Comparison of ENCODE assay signal across 1 cellular context in the genomic region with DNA sequence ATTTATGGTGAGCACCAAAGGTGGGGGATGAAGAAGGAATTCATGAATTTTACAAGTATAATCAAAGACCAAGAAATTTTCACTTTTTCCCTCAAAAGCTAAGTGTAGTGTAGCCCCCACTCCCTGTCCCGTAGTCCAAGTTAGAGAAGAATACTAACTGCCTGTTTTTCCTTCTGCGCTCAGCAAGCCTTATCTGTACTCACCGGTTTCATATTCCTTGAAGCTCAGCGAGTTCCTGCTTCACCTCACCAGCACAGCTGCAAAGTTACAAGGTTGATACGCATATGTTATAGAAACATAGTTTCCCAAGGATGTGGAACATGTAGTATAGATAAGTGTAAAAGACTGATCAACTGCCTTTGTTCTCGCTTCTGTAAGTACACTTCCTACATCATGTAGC.
A peak's percentile ranks its signal among the peaks of the same experiment; 100 is the strongest.
TF ChIP-seq lines count a peak whose summit lies in the region.

No MANE protein-coding gene starts in this region.

TF ChIP-seq in K562, 482 proteins besides CTCF, POLR2A, EP300 and RAD21 (continued from another document and continues in another):
- TF ChIP-seq HOXB6 (CRISPR knock-in tag; IDR thresholded peaks at IDR 0.05; ENCODE audit: borderline replicate concordance) (no peak), ARNT (IDR thresholded peaks at IDR 0.05) (peak in 1 of 2 experiments; percentile 49; a peak in 1 of 4 replicates), LARP7 (IDR thresholded peaks at IDR 0.05) (no peak), BRD9 (IDR thresholded peaks at IDR 0.05; ENCODE audit: low read depth, partially characterized antibody) (peak; percentile 51), MTA2 (IDR thresholded peaks at IDR 0.05; ENCODE audit: low read depth) (peak; percentile 67), ZNF224 (CRISPR knock-in tag; IDR thresholded peaks at IDR 0.05) (no peak), PURB (CRISPR knock-in tag; IDR thresholded peaks at IDR 0.05; ENCODE audit: low read depth) (no peak), EGR1 (conservative IDR thresholded peaks at IDR 0.05) (no peak), MEF2A (IDR thresholded peaks at IDR 0.05; ENCODE audit: control insufficient read depth, low read depth, low read length) (no peak), TEAD4 (IDR thresholded peaks at IDR 0.05; ENCODE audit: low read length) (peak; percentile 92), TEAD4 (CRISPR knock-in tag; IDR thresholded peaks at IDR 0.05; ENCODE audit: borderline replicate concordance) (no peak), JUND (IDR thresholded peaks at IDR 0.05; ENCODE audit: borderline replicate concordance, low read depth, low read length) (peak; percentile 44; the same call in 1 of the 2 replicates), JUND (tag; IDR thresholded peaks at IDR 0.05; ENCODE audit: borderline replicate concordance, low read depth, low read length) (peak; percentile 42; the same call in 1 of the 3 replicates), TCF3 (CRISPR knock-in tag; IDR thresholded peaks at IDR 0.05) (peak; percentile 89), U2AF2 (optimal IDR thresholded peaks at IDR 0.05; ENCODE audit: low read depth, low read length) (no peak), NFIC (IDR thresholded peaks at IDR 0.05) (peak; percentile 79), PPARD (CRISPR knock-in tag; IDR thresholded peaks at IDR 0.05) (no peak), SMARCE1 (IDR thresholded peaks at IDR 0.05) (peak; percentile 71), POLR2AphosphoS2 (IDR thresholded peaks at IDR 0.05; ENCODE audit: low read length) (no peak), TCFL5 (CRISPR knock-in tag; conservative IDR thresholded peaks at IDR 0.05) (no peak), GATA2 (CRISPR knock-in tag; IDR thresholded peaks at IDR 0.05) (peak; percentile 92), CREM (IDR thresholded peaks at IDR 0.05; ENCODE audit: low read depth) (peak; percentile 52; the same call in 1 of the 2 replicates), ZC3H11A (IDR thresholded peaks at IDR 0.05; ENCODE audit: low read depth, low read length) (no peak), NCOA1 (IDR thresholded peaks at IDR 0.05; ENCODE audit: low read depth) (peak; percentile 50; the same call in 1 of the 2 replicates), SPI1 (IDR thresholded peaks at IDR 0.05; ENCODE audit: borderline replicate concordance, low read depth, low read length) (no peak), ARID1B (IDR thresholded peaks at IDR 0.05) (peak; percentile 88), ZNF184 (CRISPR knock-in tag; IDR thresholded peaks at IDR 0.05) (no peak), FUS (optimal IDR thresholded peaks at IDR 0.05; ENCODE audit: low read depth, low read length) (no peak), MYC (IDR thresholded peaks at IDR 0.05; ENCODE audit: low read depth, low read length) (peak; percentile 32; the same call in 1 of the 2 replicates), MYC (CRISPR knock-in tag; IDR thresholded peaks at IDR 0.05; ENCODE audit: borderline replicate concordance, low read depth) (no peak), ZNF274 (IDR thresholded peaks at IDR 0.05; ENCODE audit: borderline replicate concordance, low read depth, low read length) (peak; percentile 40; the same call in 1 of the 2 replicates), IRF2 (CRISPR knock-in tag; IDR thresholded peaks at IDR 0.05) (no peak), KDM5B (IDR thresholded peaks at IDR 0.05; ENCODE audit: insufficient replicate concordance, low read depth, low read length) (peak; percentile 56), ZNF24 (IDR thresholded peaks at IDR 0.05) (no peak), KDM4B (IDR thresholded peaks at IDR 0.05; ENCODE audit: borderline replicate concordance in 2 of 2, low read depth in 1 of 2) (no peak), ZEB2 (IDR thresholded peaks at IDR 0.05) (0 out of 2 replicates have a peak, but pooled peaks have one; percentile 56), NR2C1 (IDR thresholded peaks at IDR 0.05) (no peak), NR2C1 (tag; IDR thresholded peaks at IDR 0.05) (no peak), PML (IDR thresholded peaks at IDR 0.05; ENCODE audit: low read length) (peak; percentile 62), RCOR1 (IDR thresholded peaks at IDR 0.05; ENCODE audit: borderline replicate concordance in 1 of 2, low read depth in 2 of 2, low read length in 2 of 2) (peak; percentile 38 to 72; a peak in 2 of 4 replicates), WHSC1 (IDR thresholded peaks at IDR 0.05; ENCODE audit: low read length) (no peak), ZNF431 (CRISPR knock-in tag; IDR thresholded peaks at IDR 0.05) (no peak), YBX1 (IDR thresholded peaks at IDR 0.05) (no peak), CTBP1 (IDR thresholded peaks at IDR 0.05; ENCODE audit: borderline replicate concordance) (peak; percentile 50; the same call in 1 of the 2 replicates), RFX1 (IDR thresholded peaks at IDR 0.05) (no peak), CHD1 (IDR thresholded peaks at IDR 0.05; ENCODE audit: low read length) (no peak), ZNF436 (CRISPR knock-in tag; IDR thresholded peaks at IDR 0.05) (no peak), POLR2H (tag; IDR thresholded peaks at IDR 0.05; ENCODE audit: low read depth) (0 out of 2 replicates have a peak, but pooled peaks have one; percentile 26), SMARCC2 (IDR thresholded peaks at IDR 0.05; ENCODE audit: low read depth) (0 out of 2 replicates have a peak, but pooled peaks have one; percentile 36), TRIM28 (IDR thresholded peaks at IDR 0.05) (peak; percentile 42; the same call in 1 of the 2 replicates), L3MBTL2 (IDR thresholded peaks at IDR 0.05) (no peak; the same call in 1 of the 2 replicates), ZNF165 (CRISPR knock-in tag; IDR thresholded peaks at IDR 0.05; ENCODE audit: borderline replicate concordance) (no peak), ESRRB (CRISPR knock-in tag; IDR thresholded peaks at IDR 0.05; ENCODE audit: borderline replicate concordance) (no peak), GTF2E2 (tag; IDR thresholded peaks at IDR 0.05) (no peak), BMI1 (IDR thresholded peaks at IDR 0.05; ENCODE audit: low read length) (no peak), ZNF12 (CRISPR knock-in tag; IDR thresholded peaks at IDR 0.05) (no peak)
- TF ChIP-seq, protein P1, sequence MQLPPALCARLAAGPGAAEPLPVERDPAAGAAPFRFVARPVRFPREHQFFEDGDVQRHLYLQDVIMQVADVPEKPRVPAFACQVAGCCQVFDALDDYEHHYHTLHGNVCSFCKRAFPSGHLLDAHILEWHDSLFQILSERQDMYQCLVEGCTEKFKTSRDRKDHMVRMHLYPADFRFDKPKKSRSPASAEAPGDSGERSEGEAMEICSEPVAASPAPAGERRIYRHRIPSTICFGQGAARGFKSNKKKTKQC (CRISPR knock-in tag; IDR thresholded peaks at IDR 0.05) = no peak
- TF ChIP-seq, protein P2, sequence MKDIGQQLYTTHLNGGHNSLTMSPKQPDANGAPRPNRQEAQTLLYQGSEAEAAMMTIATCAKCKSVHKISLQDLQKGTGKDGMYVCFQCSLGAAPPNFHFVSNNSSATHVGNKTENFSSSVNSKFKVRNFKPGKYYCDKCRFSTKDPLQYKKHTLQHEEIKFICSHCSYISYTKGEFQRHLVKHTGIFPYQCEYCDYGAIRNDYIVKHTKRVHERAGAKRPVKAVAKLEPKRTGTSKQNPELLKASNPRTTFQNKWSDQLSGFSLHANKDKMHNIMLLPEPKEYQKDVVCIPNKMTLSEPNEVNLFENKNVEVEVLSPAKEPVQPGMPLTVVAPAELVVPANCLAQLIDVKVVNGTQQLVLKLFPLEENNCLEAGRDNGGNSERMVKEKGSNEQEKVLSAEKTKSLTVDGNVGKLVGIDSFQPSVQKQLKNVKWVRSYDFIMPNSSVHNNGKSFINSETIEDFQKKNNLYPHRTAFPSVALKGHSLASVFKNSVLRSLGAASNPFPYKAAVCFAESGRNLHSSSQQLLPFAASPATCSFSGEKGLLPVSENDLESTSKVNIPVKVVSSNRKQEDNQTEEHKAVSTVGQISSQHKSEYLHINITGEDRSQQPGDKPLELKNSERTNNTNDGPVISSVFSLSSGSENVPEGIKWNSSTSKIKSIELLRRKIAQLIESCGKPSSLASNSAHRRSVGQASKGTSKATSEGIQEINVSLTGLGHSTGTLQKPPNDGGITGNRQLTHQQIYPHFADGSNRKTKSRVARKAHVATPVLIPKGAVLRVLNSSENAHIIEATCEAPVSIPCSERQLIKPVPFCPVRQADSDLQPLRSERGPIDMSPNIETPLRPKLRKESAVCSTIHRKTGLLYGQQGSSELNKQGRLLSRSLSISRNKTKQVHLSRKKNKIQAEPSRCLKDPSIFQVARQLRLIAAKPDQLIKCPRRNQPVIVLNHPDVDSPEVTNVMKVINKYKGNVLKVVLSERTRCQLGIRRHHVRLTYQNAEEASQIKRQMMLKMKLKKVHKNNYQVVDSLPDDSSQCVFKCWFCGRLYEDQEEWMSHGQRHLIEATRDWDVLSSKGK (CRISPR knock-in tag; IDR thresholded peaks at IDR 0.05) = no peak
- TF ChIP-seq, protein P3, sequence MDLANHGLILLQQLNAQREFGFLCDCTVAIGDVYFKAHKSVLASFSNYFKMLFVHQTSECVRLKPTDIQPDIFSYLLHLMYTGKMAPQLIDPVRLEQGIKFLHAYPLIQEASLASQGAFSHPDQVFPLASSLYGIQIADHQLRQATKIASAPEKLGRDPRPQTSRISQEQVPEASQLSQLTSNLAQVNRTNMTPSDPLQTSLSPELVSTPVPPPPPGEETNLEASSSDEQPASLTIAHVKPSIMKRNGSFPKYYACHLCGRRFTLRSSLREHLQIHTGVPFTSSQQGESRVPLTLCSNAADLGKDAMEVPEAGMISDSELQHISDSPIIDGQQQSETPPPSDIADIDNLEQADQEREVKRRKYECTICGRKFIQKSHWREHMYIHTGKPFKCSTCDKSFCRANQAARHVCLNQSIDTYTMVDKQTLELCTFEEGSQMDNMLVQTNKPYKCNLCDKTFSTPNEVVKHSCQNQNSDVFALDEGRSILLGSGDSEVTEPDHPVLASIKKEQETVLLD (IDR thresholded peaks at IDR 0.05) = 0 out of 2 replicates have a peak, but pooled peaks have one; percentile 18
- TF ChIP-seq, protein P4, sequence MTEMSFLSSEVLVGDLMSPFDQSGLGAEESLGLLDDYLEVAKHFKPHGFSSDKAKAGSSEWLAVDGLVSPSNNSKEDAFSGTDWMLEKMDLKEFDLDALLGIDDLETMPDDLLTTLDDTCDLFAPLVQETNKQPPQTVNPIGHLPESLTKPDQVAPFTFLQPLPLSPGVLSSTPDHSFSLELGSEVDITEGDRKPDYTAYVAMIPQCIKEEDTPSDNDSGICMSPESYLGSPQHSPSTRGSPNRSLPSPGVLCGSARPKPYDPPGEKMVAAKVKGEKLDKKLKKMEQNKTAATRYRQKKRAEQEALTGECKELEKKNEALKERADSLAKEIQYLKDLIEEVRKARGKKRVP (CRISPR knock-in tag; IDR thresholded peaks at IDR 0.05) = no peak
- TF ChIP-seq, protein P5, sequence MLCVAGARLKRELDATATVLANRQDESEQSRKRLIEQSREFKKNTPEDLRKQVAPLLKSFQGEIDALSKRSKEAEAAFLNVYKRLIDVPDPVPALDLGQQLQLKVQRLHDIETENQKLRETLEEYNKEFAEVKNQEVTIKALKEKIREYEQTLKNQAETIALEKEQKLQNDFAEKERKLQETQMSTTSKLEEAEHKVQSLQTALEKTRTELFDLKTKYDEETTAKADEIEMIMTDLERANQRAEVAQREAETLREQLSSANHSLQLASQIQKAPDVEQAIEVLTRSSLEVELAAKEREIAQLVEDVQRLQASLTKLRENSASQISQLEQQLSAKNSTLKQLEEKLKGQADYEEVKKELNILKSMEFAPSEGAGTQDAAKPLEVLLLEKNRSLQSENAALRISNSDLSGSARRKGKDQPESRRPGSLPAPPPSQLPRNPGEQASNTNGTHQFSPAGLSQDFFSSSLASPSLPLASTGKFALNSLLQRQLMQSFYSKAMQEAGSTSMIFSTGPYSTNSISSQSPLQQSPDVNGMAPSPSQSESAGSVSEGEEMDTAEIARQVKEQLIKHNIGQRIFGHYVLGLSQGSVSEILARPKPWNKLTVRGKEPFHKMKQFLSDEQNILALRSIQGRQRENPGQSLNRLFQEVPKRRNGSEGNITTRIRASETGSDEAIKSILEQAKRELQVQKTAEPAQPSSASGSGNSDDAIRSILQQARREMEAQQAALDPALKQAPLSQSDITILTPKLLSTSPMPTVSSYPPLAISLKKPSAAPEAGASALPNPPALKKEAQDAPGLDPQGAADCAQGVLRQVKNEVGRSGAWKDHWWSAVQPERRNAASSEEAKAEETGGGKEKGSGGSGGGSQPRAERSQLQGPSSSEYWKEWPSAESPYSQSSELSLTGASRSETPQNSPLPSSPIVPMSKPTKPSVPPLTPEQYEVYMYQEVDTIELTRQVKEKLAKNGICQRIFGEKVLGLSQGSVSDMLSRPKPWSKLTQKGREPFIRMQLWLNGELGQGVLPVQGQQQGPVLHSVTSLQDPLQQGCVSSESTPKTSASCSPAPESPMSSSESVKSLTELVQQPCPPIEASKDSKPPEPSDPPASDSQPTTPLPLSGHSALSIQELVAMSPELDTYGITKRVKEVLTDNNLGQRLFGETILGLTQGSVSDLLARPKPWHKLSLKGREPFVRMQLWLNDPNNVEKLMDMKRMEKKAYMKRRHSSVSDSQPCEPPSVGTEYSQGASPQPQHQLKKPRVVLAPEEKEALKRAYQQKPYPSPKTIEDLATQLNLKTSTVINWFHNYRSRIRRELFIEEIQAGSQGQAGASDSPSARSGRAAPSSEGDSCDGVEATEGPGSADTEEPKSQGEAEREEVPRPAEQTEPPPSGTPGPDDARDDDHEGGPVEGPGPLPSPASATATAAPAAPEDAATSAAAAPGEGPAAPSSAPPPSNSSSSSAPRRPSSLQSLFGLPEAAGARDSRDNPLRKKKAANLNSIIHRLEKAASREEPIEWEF (CRISPR knock-in tag; IDR thresholded peaks at IDR 0.05) = 0 out of 2 replicates have a peak, but pooled peaks have one; percentile 40
- TF ChIP-seq, protein P6, sequence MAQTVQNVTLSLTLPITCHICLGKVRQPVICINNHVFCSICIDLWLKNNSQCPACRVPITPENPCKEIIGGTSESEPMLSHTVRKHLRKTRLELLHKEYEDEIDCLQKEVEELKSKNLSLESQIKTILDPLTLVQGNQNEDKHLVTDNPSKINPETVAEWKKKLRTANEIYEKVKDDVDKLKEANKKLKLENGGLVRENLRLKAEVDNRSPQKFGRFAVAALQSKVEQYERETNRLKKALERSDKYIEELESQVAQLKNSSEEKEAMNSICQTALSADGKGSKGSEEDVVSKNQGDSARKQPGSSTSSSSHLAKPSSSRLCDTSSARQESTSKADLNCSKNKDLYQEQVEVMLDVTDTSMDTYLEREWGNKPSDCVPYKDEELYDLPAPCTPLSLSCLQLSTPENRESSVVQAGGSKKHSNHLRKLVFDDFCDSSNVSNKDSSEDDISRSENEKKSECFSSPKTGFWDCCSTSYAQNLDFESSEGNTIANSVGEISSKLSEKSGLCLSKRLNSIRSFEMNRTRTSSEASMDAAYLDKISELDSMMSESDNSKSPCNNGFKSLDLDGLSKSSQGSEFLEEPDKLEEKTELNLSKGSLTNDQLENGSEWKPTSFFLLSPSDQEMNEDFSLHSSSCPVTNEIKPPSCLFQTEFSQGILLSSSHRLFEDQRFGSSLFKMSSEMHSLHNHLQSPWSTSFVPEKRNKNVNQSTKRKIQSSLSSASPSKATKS (CRISPR knock-in tag; IDR thresholded peaks at IDR 0.05) = no peak
- TF ChIP-seq, protein P7, sequence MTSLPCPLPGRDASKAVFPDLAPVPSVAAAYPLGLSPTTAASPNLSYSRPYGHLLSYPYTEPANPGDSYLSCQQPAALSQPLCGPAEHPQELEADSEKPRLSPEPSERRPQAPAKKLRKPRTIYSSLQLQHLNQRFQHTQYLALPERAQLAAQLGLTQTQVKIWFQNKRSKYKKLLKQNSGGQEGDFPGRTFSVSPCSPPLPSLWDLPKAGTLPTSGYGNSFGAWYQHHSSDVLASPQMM (CRISPR knock-in tag; IDR thresholded peaks at IDR 0.05) = no peak
- TF ChIP-seq, protein P8, sequence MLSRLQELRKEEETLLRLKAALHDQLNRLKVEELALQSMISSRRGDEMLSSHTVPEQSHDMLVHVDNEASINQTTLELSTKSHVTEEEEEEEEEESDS (CRISPR knock-in tag; IDR thresholded peaks at IDR 0.05) = no peak
